12 cellular contexts compared by ENCODE assay signal in the genomic region with DNA sequence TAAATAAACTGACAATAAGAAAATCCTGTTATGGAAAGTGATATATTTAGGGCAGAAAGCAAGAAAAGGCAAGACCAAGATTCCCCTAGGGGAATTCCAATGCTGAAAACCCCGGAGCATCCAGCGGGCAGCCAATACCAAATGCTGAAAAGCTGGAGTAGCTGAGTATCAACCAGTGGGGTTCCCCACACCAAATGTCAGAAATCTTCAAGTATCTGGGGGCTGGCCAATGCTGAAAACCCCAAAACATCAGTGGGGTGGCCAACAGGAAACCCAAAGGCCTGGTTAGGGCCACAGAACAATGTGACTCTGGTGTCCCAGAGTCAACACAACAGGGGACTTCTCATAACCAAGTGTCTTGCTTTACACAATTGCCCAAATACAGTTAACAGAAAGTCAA.
"Had no signal": no experiment of that assay in that cellular context is flagged by ENCODE, and none has a peak within 500 bp of the region (broad histone marks: within the 10 kb centered on the region; RNA-seq: fewer than 3 reads in every experiment).

No MANE protein-coding gene starts in this region.

- H3K36me3 ChIP-seq: tibial nerve, vagina had no signal

- H3K79me2 ChIP-seq: parathyroid adenoma had no signal

- H3K27ac ChIP-seq: parathyroid adenoma, tibial nerve, vagina had no signal

- FAIRE-seq: bronchial epithelial cell had no signal

- H3K27me3 ChIP-seq: tibial nerve, vagina had no signal

- H2AFZ ChIP-seq: parathyroid adenoma had no signal

- H3K4me1 ChIP-seq: parathyroid adenoma, tibial nerve, vagina had no signal

- DNase-seq: activated CD4-positive, alpha-beta T cell treated with anti-CD3 and anti-CD28 coated beads for 4 hours; activated CD8-positive, alpha-beta memory T cell treated with anti-CD3 and anti-CD28 coated beads, Interleukin-2, amount 50 U/mL, for 48 hours; activated CD8-positive, alpha-beta T cell treated with anti-CD3 and anti-CD28 coated beads for 36 hours; activated naive CD4-positive, alpha-beta T cell; aorta; left cardiac atrium; midbrain had no signal

- H3K9me3 ChIP-seq: tibial nerve, vagina had no signal

- H3K4me3 ChIP-seq: lung, tibial nerve, vagina had no signal

- ATAC-seq: activated CD8-positive, alpha-beta T cell treated with anti-CD3 and anti-CD28 coated beads for 36 hours; left cardiac atrium had no signal
